ENCODE assay signal across 20 cellular contexts in the genomic region with DNA sequence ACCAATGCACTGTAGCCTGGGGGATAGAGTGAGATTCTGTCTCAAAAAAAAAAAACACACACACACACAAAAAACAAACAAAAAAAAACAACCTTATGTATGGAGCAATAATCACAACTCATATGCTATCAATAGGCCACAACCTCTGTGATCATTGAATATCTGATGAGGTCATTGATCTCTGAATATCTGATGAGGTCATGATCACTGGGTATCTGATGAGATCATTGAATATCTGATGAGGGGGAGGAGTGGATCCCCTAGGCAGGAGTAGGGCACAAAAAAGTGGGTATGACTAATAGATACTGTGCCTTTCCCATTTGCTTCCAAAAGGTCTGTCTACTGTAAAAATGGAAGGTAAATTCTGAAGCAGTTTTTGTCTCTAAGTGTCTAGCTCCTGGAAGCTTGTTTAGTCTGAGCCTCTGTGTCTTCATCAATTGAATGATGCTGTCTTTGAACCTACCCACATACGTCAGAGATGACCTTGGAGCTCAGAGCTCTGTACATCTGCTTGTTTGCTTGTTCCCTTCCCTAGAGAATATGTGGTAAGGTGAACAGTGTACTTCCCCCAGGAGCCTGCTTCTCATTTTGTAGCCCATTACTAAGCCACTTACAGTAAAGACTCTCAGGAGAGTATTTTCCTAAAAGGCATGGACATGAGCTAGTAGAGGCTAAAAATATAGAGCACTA. TPM values are rescaled to one million over a fixed set of nuclear protein-coding genes. Genes with fewer than 3 reads are reported as not detected.
"Had no signal": no experiment of that assay in that cellular context is flagged by ENCODE, and none has a peak within 500 bp of the region (broad histone marks: within the 10 kb centered on the region; RNA-seq: fewer than 3 reads in every experiment).

No MANE protein-coding gene starts in this region.

- ATAC-seq: body of pancreas; effector memory CD8-positive, alpha-beta T cell; psoas muscle; stimulated activated naive CD8-positive, alpha-beta T cell treated with anti-CD3 and anti-CD28 coated beads, Interleukin-15, amount 100 ng/mL, for 72 hours had no signal

- DNase-seq: activated CD4-positive, alpha-beta T cell treated with anti-CD3 and anti-CD28 coated beads, Interleukin-2, amount 50 U/mL, for 1 hour; activated naive CD4-positive, alpha-beta T cell treated with anti-CD3 and anti-CD28 coated beads, Interleukin-2, amount 50 U/mL, for 16 hours; activated T-cell treated with anti-CD3 and anti-CD28 coated beads for 4 hours; body of pancreas; central memory CD4-positive, alpha-beta T cell; effector memory CD8-positive, alpha-beta T cell; hippocampal formation; psoas muscle; stimulated activated CD4-positive, alpha-beta T cell treated with anti-CD3 and anti-CD28 coated beads, Interleukin-12 subunit alpha, Interleukin-12 subunit beta, amount 100 ng/mL, for 4 hours; stimulated activated naive CD8-positive, alpha-beta T cell treated with anti-CD3 and anti-CD28 coated beads, Interleukin-15, amount 100 ng/mL, for 72 hours had no signal

- H3K9me3 ChIP-seq: body of pancreas, psoas muscle, thoracic aorta had no signal

- H3K27me3 ChIP-seq: body of pancreas had no signal

- FAIRE-seq: TTC549, urothelium cell line had no signal

- H3K36me3 ChIP-seq: thoracic aorta had no signal

- H3K4me3 ChIP-seq: body of pancreas, psoas muscle, thoracic aorta had no signal

- H3K4me1 ChIP-seq: psoas muscle had no signal

- H3K27ac ChIP-seq: body of pancreas, psoas muscle, thoracic aorta had no signal

RNA-seq across cellular contexts. Expression of gene PAH, which starts 13.6 kb away (rescaled TPM):
- total RNA-seq: activated CD8-positive, alpha-beta memory T cell treated with anti-CD3 and anti-CD28 coated beads for 36 hours; activated T-helper 2 cell treated with anti-CD3 and anti-CD28 coated beads, Interferon-gamma antibody, Interleukin-2, Interleukin-4, amounts not matched to agents 10 μg/mL and 5 μg/mL and 100 μg/mL, durations not matched to agents 14 hours and 24 hours and 36 hours; epithelial cell of proximal tubule; lower leg skin; osteoblast; thoracic aorta had no signal
- polyA plus RNA-seq: neural cell had no signal

RNA-seq across cellular contexts. Expression of gene ASCL1, which starts 54.0 kb away (rescaled TPM):
- total RNA-seq: activated CD8-positive, alpha-beta memory T cell treated with anti-CD3 and anti-CD28 coated beads for 36 hours; activated T-helper 2 cell treated with anti-CD3 and anti-CD28 coated beads, Interferon-gamma antibody, Interleukin-2, Interleukin-4, amounts not matched to agents 10 μg/mL and 5 μg/mL and 100 μg/mL, durations not matched to agents 14 hours and 24 hours and 36 hours; body of pancreas; epithelial cell of proximal tubule; kidney epithelial cell; lower leg skin; osteoblast; psoas muscle; thoracic aorta had no signal
